ENCODE assay signal across 1 cellular context in the genomic region with DNA sequence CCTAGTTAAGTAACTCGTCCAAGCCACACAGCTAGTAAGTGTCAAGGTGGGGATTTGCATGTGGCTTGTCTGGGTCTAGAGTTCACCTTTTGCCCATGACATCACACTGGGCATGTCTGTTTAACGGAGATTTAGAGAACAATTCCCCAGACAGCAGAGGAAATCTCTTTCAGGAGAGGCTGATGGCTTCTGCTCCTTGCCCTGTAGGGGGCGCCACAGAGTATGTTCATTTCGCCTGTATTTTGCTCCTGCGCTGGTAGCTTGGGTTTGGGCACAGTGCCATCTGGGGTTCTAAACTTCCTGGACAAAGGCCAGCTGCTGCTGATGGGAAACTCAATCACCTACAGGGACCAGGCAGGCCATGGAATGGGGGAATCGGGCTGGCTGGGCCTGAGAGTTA.
A peak's percentile ranks its signal among the peaks of the same experiment; 100 is the strongest.
TF ChIP-seq lines count a peak whose summit lies in the region.

No MANE protein-coding gene starts in this region.

TF ChIP-seq in HepG2, 621 proteins besides CTCF, POLR2A, EP300 and RAD21:
- TF ChIP-seq CREB1 (IDR thresholded peaks at IDR 0.05) = 0 out of 2 replicates have a peak, but pooled peaks have one; percentile 10
- no peak for TF ChIP-seq CREB1 (CRISPR knock-in tag; IDR thresholded peaks at IDR 0.05)
- 0 out of 2 replicates have a peak, but pooled peaks have one; percentile 56 for TF ChIP-seq CHD4 (IDR thresholded peaks at IDR 0.05; ENCODE audit: borderline replicate concordance, low read length)
- TF ChIP-seq PHF21A (CRISPR knock-in tag; IDR thresholded peaks at IDR 0.05) = no peak
- TF ChIP-seq MIER2 (CRISPR knock-in tag; IDR thresholded peaks at IDR 0.05) = peak; percentile 52; the same call in 1 of the 2 replicates
- peak; percentile 35; the same call in 1 of the 2 replicates for TF ChIP-seq HNF4A (CRISPR knock-in tag; IDR thresholded peaks at IDR 0.05)
- TF ChIP-seq ZMYM2 (CRISPR knock-in tag; IDR thresholded peaks at IDR 0.05) = no peak
- peak; percentile 51 for TF ChIP-seq XRCC5 (optimal IDR thresholded peaks at IDR 0.05; ENCODE audit: low read length)
